In genomic region chr10:91163269-91163708, GRCh38 we compare ENCODE assay signal across 8 cellular contexts. TPM values are rescaled to one million over a fixed set of nuclear protein-coding genes. Genes with fewer than 3 reads are reported as not detected.
DNase-seq lines count a peak whose midpoint lies in the region; ATAC-seq and TF ChIP-seq lines count a peak whose summit lies in the region.

No MANE protein-coding gene starts in this region.

- H3K9ac ChIP-seq in Loucy (ENCODE audit: low read depth, low read length, poor library complexity, severe bottlenecking), result peak overlapping the region; percentile 72

- H3K4me2 ChIP-seq in GM23338 (peak overlapping the region; percentile 86), Loucy (ENCODE audit: low read depth, low read length, poor library complexity, severe bottlenecking) (peak overlapping the region; percentile 89)

- DNase-seq in GM12865 (ENCODE audit: low read depth), result peak; percentile 84
- DNase-seq in GM23338 (ENCODE audit: low spot score), result peak; percentile 72
- DNase-seq in activated CD4-positive, CD25-positive, alpha-beta regulatory T cell treated with anti-CD3 and anti-CD28 coated beads, Interleukin-2, amount 50 U/mL, for 72 hours, result peak; percentile 73
- peak; percentile 62 for DNase-seq in cerebellum (ENCODE audit: low spot score)
- peak; percentile 53 to 72 for DNase-seq in left colon
- peak; percentile 43 to 61 for DNase-seq in stimulated activated CD4-positive, alpha-beta T cell treated with anti-CD3 and anti-CD28 coated beads, Interleukin-1b, Interleukin-23, amount 100 ng/mL, for 4 hours (ENCODE audit: low read depth in 2 of 2)
- DNase-seq in GOT3 (lab: John Stamatoyannopoulos, UW), result no peak

- H3K9me2 ChIP-seq in GM23338 (ENCODE audit: insufficient read depth), result no peaks in the 10 kb centered on the region
- H3K9me2 ChIP-seq in Loucy (replicated peaks; ENCODE audit: low read depth, low read length), result no peaks in the 10 kb centered on the region

- ATAC-seq in GM23338 (peak; percentile 62), left colon (peak; percentile 45)

- H4K20me1 ChIP-seq in GM23338 (replicated peaks; ENCODE audit: insufficient read depth) (peaks cover 4% of the 10 kb centered on the region), Loucy (ENCODE audit: insufficient read depth, low read length, poor library complexity, severe bottlenecking) (peaks cover 6% of the 10 kb centered on the region)

- no peak for TF ChIP-seq CTCF in GM12865 (IDR thresholded peaks at IDR 0.05; ENCODE audit: insufficient read depth, low read depth, low read length, missing control alignments)
- TF ChIP-seq CTCF in GM23338 (conservative IDR thresholded peaks at IDR 0.05; ENCODE audit: low read depth in 2 of 2), result no peak
- no peak for TF ChIP-seq CTCF in Loucy (conservative IDR thresholded peaks at IDR 0.05; ENCODE audit: low read length)

- H3K36me3 ChIP-seq in GM23338 (ENCODE audit: insufficient read depth) (no peaks in the 10 kb centered on the region), Loucy (ENCODE audit: insufficient read depth, low read length) (no peaks in the 10 kb centered on the region)

- H3K36me3 Mint-ChIP-seq in GM23338 (ENCODE audit: low read depth), result no peaks in the 10 kb centered on the region; the same call in 2 of the 3 replicates

- peak overlapping the region; percentile 67 for H3K4me3 ChIP-seq in GM12865 (ENCODE audit: low read depth, low read length)
- peak overlapping the region; percentile 70 for H3K4me3 ChIP-seq in GM23338
- H3K4me3 ChIP-seq in Loucy (ENCODE audit: low read length, poor library complexity, severe bottlenecking), result peak overlapping the region; percentile 82

- peaks cover 8% of the 10 kb centered on the region for H3K4me1 Mint-ChIP-seq in GM23338

- no peaks in the 10 kb centered on the region for H3K9me3 ChIP-seq in Loucy (ENCODE audit: insufficient read depth, low read depth, low read length)

- no peak overlapping the region for H3K27ac Mint-ChIP-seq in GM23338

- H3K4me1 ChIP-seq in GM23338 (ENCODE audit: insufficient read depth), result no peaks in the 10 kb centered on the region
- H3K4me1 ChIP-seq in Loucy (ENCODE audit: insufficient read depth, low read length, poor library complexity, severe bottlenecking), result peaks cover 26% of the 10 kb centered on the region

- no peaks in the 10 kb centered on the region; the same call in 2 of the 3 replicates for H3K9me3 Mint-ChIP-seq in GM23338

- peak overlapping the region; percentile 88 for H2AFZ ChIP-seq in GM23338
- H2AFZ ChIP-seq in Loucy (ENCODE audit: low read length), result peak overlapping the region; percentile 92

- H3K27me3 Mint-ChIP-seq in GM23338 (ENCODE audit: insufficient read depth, low read depth, poor library complexity), result peaks cover 58% of the 10 kb centered on the region

- intact Hi-C loops in left colon (cut with DNase I, micrococcal nuclease), result no loop called here

- H3K4me3 Mint-ChIP-seq in GM23338, result peak overlapping the region; percentile 78

- H3F3A ChIP-seq in GM23338 (replicated peaks; ENCODE audit: low read depth), result no peaks in the 10 kb centered on the region
- no peaks in the 10 kb centered on the region for H3F3A ChIP-seq in Loucy (ENCODE audit: low read depth)

- no peaks in the 10 kb centered on the region for H3K79me2 ChIP-seq in GM23338 (replicated peaks; ENCODE audit: insufficient read depth)
- H3K79me2 ChIP-seq in Loucy (ENCODE audit: insufficient read depth, low read length), result peaks cover 12% of the 10 kb centered on the region; the same call in 1 of the 2 replicates

- H3K27me3 ChIP-seq in GM23338 (ENCODE audit: insufficient read depth) (peaks cover 95% of the 10 kb centered on the region), Loucy (ENCODE audit: insufficient read depth, low read length, poor library complexity, severe bottlenecking) (no peaks in the 10 kb centered on the region)

- H3K27ac ChIP-seq in GM23338 (ENCODE audit: low read depth), result no peak overlapping the region

TF ChIP-seq in GM23338, 12 proteins besides CTCF, POLR2A, EP300 and RAD21:
- TF ChIP-seq NANOG (IDR thresholded peaks at IDR 0.05; ENCODE audit: borderline replicate concordance) (no peak), POLR2AphosphoS5 (IDR thresholded peaks at IDR 0.05; ENCODE audit: low read depth) (no peak), ZNF462 (CRISPR knock-in tag; IDR thresholded peaks at IDR 0.05) (no peak), CREB1 (CRISPR knock-in tag; IDR thresholded peaks at IDR 0.05; ENCODE audit: low read depth) (peak; percentile 48; the same call in 1 of the 2 replicates), EZH2 (IDR thresholded peaks at IDR 0.05; ENCODE audit: low read depth, unreplicated experiment) (peak; percentile 50)

RNA-seq across cellular contexts. Expression of gene PCGF5, which starts 57.2 kb away (rescaled TPM):
- 6.5 and 7.7 TPM in 2 replicates for total RNA-seq in GM23338 (2014; rRNA removed; shearing (Covaris generic))
- 8.7 and 9.0 TPM in 2 replicates for polyA plus RNA-seq in GM23338 (2016; fragmentation: Nextera tagmentation; extraction: Ambion mirVana)
- total RNA-seq in cerebellum (19.6 TPM), left colon (10 to 100 TPM; 65.5 to 65.6 TPM)
